ENCODE assay signal across 14 cellular contexts in the genomic region with DNA sequence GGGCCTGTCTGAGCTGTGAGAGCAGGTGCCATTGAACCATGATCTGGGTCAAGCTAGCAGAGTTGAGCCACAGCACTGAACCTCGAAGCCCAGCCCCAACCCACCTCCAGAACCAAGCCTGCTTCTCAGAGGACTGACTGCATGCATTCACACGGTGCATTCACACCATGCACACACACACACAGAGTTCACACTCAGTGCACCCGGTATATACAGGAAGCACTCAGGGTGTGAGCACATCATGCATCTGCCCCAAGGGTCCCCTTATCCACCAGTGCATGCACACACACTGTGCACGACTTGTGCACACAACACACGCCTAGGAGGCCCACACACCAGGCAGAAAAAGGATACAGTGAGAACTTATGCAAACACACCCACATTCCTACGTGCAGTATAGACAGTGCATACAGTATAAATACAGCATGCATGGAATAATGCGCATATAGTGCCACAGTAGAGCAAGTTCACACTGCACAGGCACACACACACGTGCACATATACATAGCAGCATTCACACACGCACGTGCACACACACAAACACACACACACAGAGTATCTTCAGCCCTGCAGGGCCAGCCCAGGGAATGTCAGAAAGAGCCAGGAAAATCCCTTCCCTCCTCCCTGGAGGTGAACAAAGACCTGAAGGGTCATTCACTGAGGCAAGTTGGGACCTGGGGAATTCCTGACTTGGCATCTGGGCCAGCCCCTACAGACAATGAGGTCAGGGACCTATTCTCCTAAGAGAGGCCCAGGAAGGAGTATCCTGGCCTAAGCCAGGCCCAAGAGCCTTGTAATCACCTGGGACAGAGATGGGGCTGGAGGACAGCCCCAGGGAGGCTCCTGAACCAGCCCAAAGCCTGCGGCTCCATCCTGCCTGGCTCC.
"Had no signal": no experiment of that assay in that cellular context is flagged by ENCODE, and none has a peak within 500 bp of the region (broad histone marks: within the 10 kb centered on the region; RNA-seq: fewer than 3 reads in every experiment).

No MANE protein-coding gene starts in this region.

- H3K9me3 Mint-ChIP-seq: activated naive CD4-positive, alpha-beta T cell treated with anti-CD3 and anti-CD28 coated beads for 36 hours; activated naive CD8-positive, alpha-beta T cell treated with anti-CD3 and anti-CD28 coated beads, Interleukin-2, amount 50 U/mL, for 24 hours; naive thymus-derived CD8-positive, alpha-beta T cell; T-helper 2 cell treated with Interferon-gamma antibody and Interleukin-4, amounts not matched to agents 5 μg/mL and 100 μg/mL, for 36 hours had no signal

- H3K27ac Mint-ChIP-seq: activated naive CD4-positive, alpha-beta T cell treated with anti-CD3 and anti-CD28 coated beads for 36 hours; activated naive CD8-positive, alpha-beta T cell treated with anti-CD3 and anti-CD28 coated beads, Interleukin-2, amount 50 U/mL, for 24 hours; T-helper 2 cell treated with Interferon-gamma antibody and Interleukin-4, amounts not matched to agents 5 μg/mL and 100 μg/mL, for 36 hours had no signal

- DNase-seq: activated naive CD4-positive, alpha-beta T cell treated with anti-CD3 and anti-CD28 coated beads for 36 hours; activated naive CD8-positive, alpha-beta T cell treated with anti-CD3 and anti-CD28 coated beads, Interleukin-2, amount 50 U/mL, for 24 hours; activated T-cell treated with anti-CD3 and anti-CD28 coated beads for 4 hours; aorta; gastrocnemius medialis; heart right ventricle; left cardiac atrium; lower lobe of right lung; naive thymus-derived CD8-positive, alpha-beta T cell; stimulated activated CD4-positive, alpha-beta T cell treated with anti-CD3 and anti-CD28 coated beads, Interleukin-2, amount 100 ng/mL, for 48 hours; stimulated activated naive CD4-positive, alpha-beta T cell had no signal

- H3K9me3 ChIP-seq: breast epithelium, gastrocnemius medialis, heart right ventricle, lower lobe of right lung, tibial nerve had no signal

- H3K4me1 Mint-ChIP-seq: activated naive CD8-positive, alpha-beta T cell treated with anti-CD3 and anti-CD28 coated beads, Interleukin-2, amount 50 U/mL, for 24 hours; naive thymus-derived CD8-positive, alpha-beta T cell had no signal

- H3K36me3 Mint-ChIP-seq: naive thymus-derived CD8-positive, alpha-beta T cell had no signal

- H3K36me3 ChIP-seq: breast epithelium, gastrocnemius medialis, heart right ventricle, lower lobe of right lung, tibial nerve had no signal

- H3K27me3 ChIP-seq: breast epithelium, gastrocnemius medialis had no signal

- ATAC-seq: activated naive CD8-positive, alpha-beta T cell treated with anti-CD3 and anti-CD28 coated beads, Interleukin-2, amount 50 U/mL, for 24 hours; gastrocnemius medialis; heart right ventricle; left cardiac atrium; naive thymus-derived CD8-positive, alpha-beta T cell had no signal

- H3K4me1 ChIP-seq: breast epithelium, gastrocnemius medialis, heart right ventricle, lower lobe of right lung, tibial nerve had no signal

- H3K4me3 Mint-ChIP-seq: activated naive CD4-positive, alpha-beta T cell treated with anti-CD3 and anti-CD28 coated beads for 36 hours; activated naive CD8-positive, alpha-beta T cell treated with anti-CD3 and anti-CD28 coated beads, Interleukin-2, amount 50 U/mL, for 24 hours; naive thymus-derived CD8-positive, alpha-beta T cell; T-helper 2 cell treated with Interferon-gamma antibody and Interleukin-4, amounts not matched to agents 5 μg/mL and 100 μg/mL, for 36 hours had no signal

- H3K27ac ChIP-seq: breast epithelium, gastrocnemius medialis, heart right ventricle, lower lobe of right lung, tibial nerve had no signal

- H3K4me3 ChIP-seq: breast epithelium, gastrocnemius medialis, heart right ventricle, lower lobe of right lung, tibial nerve had no signal
